1 cellular context compared by ENCODE assay signal in the genomic region with DNA sequence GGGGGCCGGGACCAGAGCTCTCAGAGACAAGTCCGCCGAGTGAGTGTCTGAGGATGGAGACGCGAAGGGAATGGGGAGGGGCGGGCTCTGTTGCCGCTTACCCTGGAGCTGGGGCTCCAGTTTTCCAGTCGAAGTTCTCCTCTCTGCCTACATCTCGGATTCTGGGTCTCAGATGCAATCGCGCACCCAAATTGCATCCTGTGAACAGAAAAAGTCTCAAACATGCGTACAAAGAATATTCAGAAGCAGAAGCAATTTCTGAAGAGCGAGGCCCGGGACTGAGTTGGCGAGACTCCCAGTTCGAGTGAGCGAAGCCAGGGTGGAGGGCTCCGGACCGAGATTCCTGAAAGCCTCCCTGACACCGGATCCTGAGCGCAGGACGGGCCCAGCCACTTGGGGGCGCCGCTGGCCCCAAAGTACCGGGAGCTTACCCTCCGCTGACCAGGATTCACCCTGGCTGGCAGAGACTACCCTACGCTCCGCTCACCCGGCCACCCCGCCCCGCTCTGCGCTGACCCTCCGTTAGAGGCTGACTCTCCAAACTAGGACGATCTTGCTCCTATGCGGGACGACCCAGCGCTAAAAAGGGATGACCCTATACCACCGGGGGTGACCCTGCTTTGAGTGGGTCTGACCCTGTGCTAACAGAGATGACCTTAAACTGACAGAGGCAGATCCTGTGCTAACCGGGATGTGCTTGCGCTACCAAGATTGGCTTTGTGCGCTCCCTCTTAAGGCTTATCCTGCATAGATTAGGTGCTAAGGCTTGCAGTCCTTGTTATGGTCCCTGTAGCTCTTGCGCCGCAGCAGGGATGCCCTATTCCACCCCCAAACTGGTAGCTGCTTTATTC.
TF ChIP-seq lines count a peak whose summit lies in the region.

No MANE protein-coding gene starts in this region.

TF ChIP-seq in SK-N-SH, 30 proteins besides CTCF, POLR2A, EP300 and RAD21:
- TF ChIP-seq TCF12 (IDR thresholded peaks at IDR 0.05) (no peak), FOXM1 (IDR thresholded peaks at IDR 0.05; ENCODE audit: low read depth) (no peak), SIN3A (IDR thresholded peaks at IDR 0.05; ENCODE audit: borderline replicate concordance, low read depth, low read length) (no peak), RXRA (IDR thresholded peaks at IDR 0.05; ENCODE audit: borderline replicate concordance, low read depth) (no peak), JUND (IDR thresholded peaks at IDR 0.05) (no peak), GABPA (IDR thresholded peaks at IDR 0.05; ENCODE audit: low read depth) (no peak), FOXJ3 (CRISPR knock-in tag; IDR thresholded peaks at IDR 0.05) (no peak), SMC3 (IDR thresholded peaks at IDR 0.05; ENCODE audit: low read depth, low read length) (no peak; the same call in 1 of the 2 replicates), ELF1 (IDR thresholded peaks at IDR 0.05) (no peak), EZH2phosphoT487 (IDR thresholded peaks at IDR 0.05; ENCODE audit: borderline replicate concordance, low read depth) (no peak), FOSL2 (IDR thresholded peaks at IDR 0.05; ENCODE audit: borderline replicate concordance, low read depth) (no peak), RCOR1 (IDR thresholded peaks at IDR 0.05; ENCODE audit: low read length) (no peak)
- TF ChIP-seq, protein P1, sequence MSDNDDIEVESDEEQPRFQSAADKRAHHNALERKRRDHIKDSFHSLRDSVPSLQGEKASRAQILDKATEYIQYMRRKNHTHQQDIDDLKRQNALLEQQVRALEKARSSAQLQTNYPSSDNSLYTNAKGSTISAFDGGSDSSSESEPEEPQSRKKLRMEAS (IDR thresholded peaks at IDR 0.05; ENCODE audit: low read depth), result no peak
- TF ChIP-seq, protein P2, sequence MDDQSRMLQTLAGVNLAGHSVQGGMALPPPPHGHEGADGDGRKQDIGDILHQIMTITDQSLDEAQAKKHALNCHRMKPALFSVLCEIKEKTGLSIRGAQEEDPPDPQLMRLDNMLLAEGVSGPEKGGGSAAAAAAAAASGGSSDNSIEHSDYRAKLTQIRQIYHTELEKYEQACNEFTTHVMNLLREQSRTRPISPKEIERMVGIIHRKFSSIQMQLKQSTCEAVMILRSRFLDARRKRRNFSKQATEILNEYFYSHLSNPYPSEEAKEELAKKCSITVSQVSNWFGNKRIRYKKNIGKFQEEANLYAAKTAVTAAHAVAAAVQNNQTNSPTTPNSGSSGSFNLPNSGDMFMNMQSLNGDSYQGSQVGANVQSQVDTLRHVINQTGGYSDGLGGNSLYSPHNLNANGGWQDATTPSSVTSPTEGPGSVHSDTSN (IDR thresholded peaks at IDR 0.05), result no peak
- TF ChIP-seq, protein P3, sequence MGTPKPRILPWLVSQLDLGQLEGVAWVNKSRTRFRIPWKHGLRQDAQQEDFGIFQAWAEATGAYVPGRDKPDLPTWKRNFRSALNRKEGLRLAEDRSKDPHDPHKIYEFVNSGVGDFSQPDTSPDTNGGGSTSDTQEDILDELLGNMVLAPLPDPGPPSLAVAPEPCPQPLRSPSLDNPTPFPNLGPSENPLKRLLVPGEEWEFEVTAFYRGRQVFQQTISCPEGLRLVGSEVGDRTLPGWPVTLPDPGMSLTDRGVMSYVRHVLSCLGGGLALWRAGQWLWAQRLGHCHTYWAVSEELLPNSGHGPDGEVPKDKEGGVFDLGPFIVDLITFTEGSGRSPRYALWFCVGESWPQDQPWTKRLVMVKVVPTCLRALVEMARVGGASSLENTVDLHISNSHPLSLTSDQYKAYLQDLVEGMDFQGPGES (IDR thresholded peaks at IDR 0.05; ENCODE audit: low read depth, low read length), result no peak
TF ChIP-seq in SK-N-SH: peak in this region for 0.
